Comparison of ENCODE assay signal across 16 cellular contexts in genomic region chr10:58754419-58755180, GRCh38.
A peak's percentile ranks its signal among the peaks of the same experiment; 100 is the strongest.
DNase-seq lines count a peak whose midpoint lies in the region; ATAC-seq and TF ChIP-seq lines count a peak whose summit lies in the region.
"Had no signal": no experiment of that assay in that cellular context is flagged by ENCODE, and none has a peak within 500 bp of the region (broad histone marks: within the 10 kb centered on the region; RNA-seq: fewer than 3 reads in every experiment).

No MANE protein-coding gene starts in this region.

- H3K27me3 Mint-ChIP-seq in brain, result peaks cover 3% of the 10 kb centered on the region
- peaks cover 13% of the 10 kb centered on the region for H3K27me3 Mint-ChIP-seq in activated naive CD4-positive, alpha-beta T cell treated with anti-CD3 and anti-CD28 coated beads for 36 hours (ENCODE audit: low read depth)
- H3K27me3 Mint-ChIP-seq: progenitor cell of endocrine pancreas had no signal

- DNase-seq in EH (ENCODE audit: low read depth), result peak; percentile 44
- DNase-seq in left ventricle myocardium inferior, result no peak
- no peak for DNase-seq in sciatic nerve (ENCODE audit: low spot score)
- no peak for DNase-seq in activated naive CD4-positive, alpha-beta T cell treated with anti-CD3 and anti-CD28 coated beads for 36 hours
- no peak for DNase-seq in DMS53 treated with DMSO at 0.1 percent for 48 hours (lab: John Stamatoyannopoulos, UW; ENCODE audit: unreplicated experiment)
- no peak for DNase-seq in NCI-H748 treated with DMSO at 0.1 percent for 48 hours (lab: John Stamatoyannopoulos, UW)
- DNase-seq: activated CD4-positive, CD25-positive, alpha-beta regulatory T cell; activated gamma-delta T cell; brain microvascular endothelial cell; head of caudate nucleus; NCI-H2081; stimulated activated CD8-positive, alpha-beta memory T cell treated with anti-CD3 and anti-CD28 coated beads, Interleukin-4, amount 100 ng/mL, for 48 hours; upper lobe of left lung had no signal

- peak; percentile 47 for ATAC-seq in sciatic nerve
- ATAC-seq in GM21737 (IDR thresholded peaks at IDR 0.05; ENCODE audit: unreplicated experiment), result no peak

- H3K4me3 Mint-ChIP-seq in brain, result peak overlapping the region in 3 of 5 experiments; percentile 15 to 36 (median 20)
- no peak overlapping the region for H3K4me3 Mint-ChIP-seq in activated naive CD4-positive, alpha-beta T cell treated with anti-CD3 and anti-CD28 coated beads for 36 hours

- intact Hi-C loops in left ventricle myocardium inferior (cut with micrococcal nuclease) (no loop called here), sciatic nerve (cut with DNase I) (no loop called here)
- intact Hi-C loops in activated naive CD4-positive, alpha-beta T cell treated with anti-CD3 and anti-CD28 coated beads for 36 hours (cut with micrococcal nuclease), result no loop called here

- peak overlapping the region; percentile 50 for H3K27ac ChIP-seq in left ventricle myocardium inferior (replicated peaks)
- H3K27ac ChIP-seq: upper lobe of left lung had no signal

- H3K27me3 ChIP-seq in left ventricle myocardium inferior (ENCODE audit: low read depth), result no peaks in the 10 kb centered on the region
- H3K27me3 ChIP-seq: brain microvascular endothelial cell, upper lobe of left lung had no signal

- H3K4me1 Mint-ChIP-seq in brain, result peaks cover 51% of the 10 kb centered on the region
- H3K4me1 Mint-ChIP-seq in activated naive CD4-positive, alpha-beta T cell treated with anti-CD3 and anti-CD28 coated beads for 36 hours (ENCODE audit: low read depth), result peaks cover 1% of the 10 kb centered on the region

- no peaks in the 10 kb centered on the region for H3K9me3 Mint-ChIP-seq in brain
- H3K9me3 Mint-ChIP-seq in activated naive CD4-positive, alpha-beta T cell treated with anti-CD3 and anti-CD28 coated beads for 36 hours, result no peaks in the 10 kb centered on the region

- H3K36me3 ChIP-seq in left ventricle myocardium inferior, result no peaks in the 10 kb centered on the region
- H3K36me3 ChIP-seq: brain microvascular endothelial cell, upper lobe of left lung had no signal

- H3K9me3 ChIP-seq in left ventricle myocardium inferior (replicated peaks), result no peaks in the 10 kb centered on the region
- H3K9me3 ChIP-seq: upper lobe of left lung had no signal

- H3K36me3 Mint-ChIP-seq in brain, result no peaks in the 10 kb centered on the region
- no peaks in the 10 kb centered on the region for H3K36me3 Mint-ChIP-seq in activated naive CD4-positive, alpha-beta T cell treated with anti-CD3 and anti-CD28 coated beads for 36 hours (ENCODE audit: low read depth)

- no peaks in the 10 kb centered on the region for H3K4me1 ChIP-seq in left ventricle myocardium inferior
- H3K4me1 ChIP-seq: upper lobe of left lung had no signal

- H3K27ac Mint-ChIP-seq in brain, result peak overlapping the region in 3 of 5 experiments; percentile 66 to 81 (median 71)
- no peak overlapping the region for H3K27ac Mint-ChIP-seq in activated naive CD4-positive, alpha-beta T cell treated with anti-CD3 and anti-CD28 coated beads for 36 hours
- H3K27ac Mint-ChIP-seq: progenitor cell of endocrine pancreas had no signal

- no peak for TF ChIP-seq CTCF in brain (conservative IDR thresholded peaks at IDR 0.05)
- no peak for TF ChIP-seq CTCF in left ventricle myocardium inferior (IDR thresholded peaks at IDR 0.05; ENCODE audit: borderline replicate concordance)

- CTCF ChIA-PET in activated naive CD4-positive, alpha-beta T cell treated with anti-CD3 and anti-CD28 coated beads for 36 hours (lab: Charles Lee), result no interaction called here

- no peak overlapping the region for H3K4me3 ChIP-seq in left ventricle myocardium inferior
- H3K4me3 ChIP-seq: upper lobe of left lung had no signal
